ENCODE assay signal across 8 cellular contexts in the genomic region with DNA sequence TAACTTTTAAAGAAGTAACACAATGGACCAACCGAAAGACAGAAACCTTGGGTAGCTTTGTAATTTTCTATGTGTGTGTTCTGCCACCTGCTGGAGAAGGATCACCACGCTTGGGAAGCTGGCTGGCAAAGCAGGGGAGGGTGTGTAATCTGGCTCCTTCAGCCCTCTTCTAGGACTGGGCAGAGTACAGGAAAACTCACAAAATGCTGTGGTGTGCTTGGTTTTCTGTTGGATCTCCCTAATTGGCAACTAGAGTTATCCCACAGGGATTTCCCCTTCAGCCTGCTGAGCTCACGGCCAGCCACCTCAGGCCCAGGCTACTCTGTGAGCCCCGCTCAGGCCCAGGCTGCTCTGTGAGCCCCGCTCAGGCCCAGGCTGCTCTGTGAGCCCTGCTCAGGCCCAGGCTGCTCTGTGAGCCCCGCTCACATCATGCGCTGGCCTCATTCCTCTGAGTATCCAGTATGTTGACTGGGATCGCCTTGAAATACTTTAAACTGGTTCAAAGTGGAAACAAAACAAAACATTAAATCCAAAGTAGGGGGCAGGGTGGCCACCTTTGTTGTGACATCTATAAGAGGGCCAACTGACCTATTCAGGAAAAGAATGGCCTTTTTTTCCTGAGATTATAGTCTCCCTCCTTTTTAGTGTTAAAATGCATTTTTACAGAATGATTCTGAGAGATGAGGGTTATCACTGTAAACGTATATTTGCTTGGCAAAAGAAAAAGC. TPM values are rescaled to one million over a fixed set of nuclear protein-coding genes. Genes with fewer than 3 reads are reported as not detected.
A peak's percentile ranks its signal among the peaks of the same experiment; 100 is the strongest.
DNase-seq lines count a peak whose midpoint lies in the region; ATAC-seq and TF ChIP-seq lines count a peak whose summit lies in the region.

No MANE protein-coding gene starts in this region.

- no peaks in the 10 kb centered on the region for H3K27me3 Mint-ChIP-seq in CD8-positive, alpha-beta T cell (ENCODE audit: low read depth)
- no peaks in the 10 kb centered on the region for H3K27me3 Mint-ChIP-seq in type B pancreatic cell

- no peak overlapping the region for H3K4me3 Mint-ChIP-seq in CD8-positive, alpha-beta T cell
- H3K4me3 Mint-ChIP-seq in type B pancreatic cell = no peak overlapping the region

- no peaks in the 10 kb centered on the region for H3K4me1 ChIP-seq in CD8-positive, alpha-beta T cell (ENCODE audit: insufficient read depth, low read length)
- H3K4me1 ChIP-seq in Peyer's patch = peaks cover 0 to 21% (median 0%) of the 10 kb centered on the region in 4 donors
- H3K4me1 ChIP-seq in gastroesophageal sphincter = peaks cover 0 to 74% (median 3%) of the 10 kb centered on the region in 3 donors

- H3K36me3 ChIP-seq in CD8-positive, alpha-beta T cell (ENCODE audit: insufficient read depth, low read length) = no peaks in the 10 kb centered on the region
- H3K36me3 ChIP-seq in Peyer's patch = no peaks in the 10 kb centered on the region
- H3K36me3 ChIP-seq in gastroesophageal sphincter = no peaks in the 10 kb centered on the region

- H3K27me3 ChIP-seq in CD8-positive, alpha-beta T cell (ENCODE audit: insufficient read depth, low read length) = no peaks in the 10 kb centered on the region
- H3K27me3 ChIP-seq in Peyer's patch = no peaks in the 10 kb centered on the region
- no peaks in the 10 kb centered on the region for H3K27me3 ChIP-seq in gastroesophageal sphincter

- peak; percentile 57 for TF ChIP-seq CTCF in CD8-positive, alpha-beta T cell (IDR thresholded peaks at IDR 0.05)
- TF ChIP-seq CTCF in Peyer's patch (IDR thresholded peaks at IDR 0.05) = peak; percentile 20 to 82 (median 72)
- peak; percentile 61 to 84 (median 80) for TF ChIP-seq CTCF in gastroesophageal sphincter (IDR thresholded peaks at IDR 0.05)
- peak in 1 of 3 donors; percentile 61 for TF ChIP-seq CTCF in omental fat pad (IDR thresholded peaks at IDR 0.05)
- peak; percentile 88 for TF ChIP-seq CTCF in type B pancreatic cell (conservative IDR thresholded peaks at IDR 0.05)

- peak; percentile 7 to 58 (median 41) for DNase-seq in CD8-positive, alpha-beta T cell
- peak; percentile 37 for DNase-seq in HuH-7 (ENCODE audit: low spot score)
- peak; percentile 28 to 78 (median 63) for DNase-seq in Peyer's patch
- peak; percentile 19 for DNase-seq in activated gamma-delta T cell treated with anti-CD3 and anti-CD28 coated beads, Interleukin-2, amount 50 U/mL, for 16 hours (ENCODE audit: low read depth)
- DNase-seq in omental fat pad (ENCODE audit: low spot score) = peak; percentile 41
- no peak for DNase-seq in type B pancreatic cell (ENCODE audit: extremely low spot score, unreplicated experiment)

- H3K27ac ChIP-seq in CD8-positive, alpha-beta T cell (ENCODE audit: low read depth, low read length) = no peak overlapping the region
- no peak overlapping the region for H3K27ac ChIP-seq in Peyer's patch
- H3K27ac ChIP-seq in gastroesophageal sphincter = peak overlapping the region; percentile 20 to 78 (median 66)

- CTCF ChIA-PET in CD8-positive, alpha-beta T cell (lab: Charles Lee) = interaction anchor here (0.7 to 6.4 kb wide), 25 partner anchors 9 to 835 kb away, joined by 3 to 247 read pairs (median 4); partner anchors contain the start of genes ARHGAP5, HEATR5A and RNU6-8

- no peak for TF ChIP-seq POLR2A in Peyer's patch (IDR thresholded peaks at IDR 0.05)
- no peak for TF ChIP-seq POLR2A in gastroesophageal sphincter (IDR thresholded peaks at IDR 0.05)

- no peaks in the 10 kb centered on the region for H3K9me3 ChIP-seq in CD8-positive, alpha-beta T cell (ENCODE audit: low read length)
- H3K9me3 ChIP-seq in Peyer's patch (no peaks in the 10 kb centered on the region), gastroesophageal sphincter (no peaks in the 10 kb centered on the region)

- intact Hi-C loops in CD8-positive, alpha-beta T cell (cut with DNase I, micrococcal nuclease) = loop anchor here in 1 of 2 experiments (1.0 to 5.0 kb wide), 3 partner anchors 53 to 744 kb away; partner anchors contain the start of genes RNU6-7 and RNU6-8

- no peaks in the 10 kb centered on the region for H3K36me3 Mint-ChIP-seq in CD8-positive, alpha-beta T cell
- H3K36me3 Mint-ChIP-seq in type B pancreatic cell = no peaks in the 10 kb centered on the region

- no peak overlapping the region for H3K4me3 ChIP-seq in CD8-positive, alpha-beta T cell (ENCODE audit: low read depth, low read length)
- H3K4me3 ChIP-seq in Peyer's patch (no peak overlapping the region), gastroesophageal sphincter (no peak overlapping the region)

- H3K27ac Mint-ChIP-seq in CD8-positive, alpha-beta T cell = no peak overlapping the region
- H3K27ac Mint-ChIP-seq in type B pancreatic cell = no peak overlapping the region

- POLR2A ChIA-PET in CD8-positive, alpha-beta T cell (lab: Charles Lee) = no interaction called here

- peak; percentile 67 for ATAC-seq in CD8-positive, alpha-beta T cell
- peak; percentile 42 for ATAC-seq in GM19463 (IDR thresholded peaks at IDR 0.05; ENCODE audit: unreplicated experiment)
- ATAC-seq in gastroesophageal sphincter = peak; percentile 85
- peak; percentile 82 for ATAC-seq in omental fat pad (ENCODE audit: low FRiP score)

- H3K4me1 Mint-ChIP-seq in CD8-positive, alpha-beta T cell (ENCODE audit: low read depth) = peaks cover 6% of the 10 kb centered on the region
- peaks cover 20% of the 10 kb centered on the region for H3K4me1 Mint-ChIP-seq in type B pancreatic cell (ENCODE audit: unreplicated experiment)

- WGBS in gastroesophageal sphincter (ENCODE audit: low coverage in 1 of 2), 2 donors = 26 to 83% methylated on average over 3 to 6 of the region's 9 CpGs

- no peak for TF ChIP-seq EP300 in gastroesophageal sphincter (IDR thresholded peaks at IDR 0.05)

- H3K9me3 Mint-ChIP-seq in CD8-positive, alpha-beta T cell = no peaks in the 10 kb centered on the region
- H3K9me3 Mint-ChIP-seq in type B pancreatic cell = no peaks in the 10 kb centered on the region

RNA-seq across cellular contexts. Expression of gene RNU6-8, which starts 52.0 kb away (rescaled TPM):
- total RNA-seq in CD8-positive, alpha-beta T cell = not detected
- total RNA-seq in Peyer's patch = not detected
- total RNA-seq in gastroesophageal sphincter = not detected
- total RNA-seq in omental fat pad = not detected
- total RNA-seq in type B pancreatic cell (ENCODE audit: low replicate concordance) = not detected in 2 replicates

RNA-seq across cellular contexts. Expression of gene RNU6-7, which starts 53.3 kb away (rescaled TPM):
- total RNA-seq in CD8-positive, alpha-beta T cell = not detected
- not detected for total RNA-seq in Peyer's patch
- total RNA-seq in gastroesophageal sphincter = not detected
- not detected for total RNA-seq in omental fat pad
- not detected in 2 replicates for total RNA-seq in type B pancreatic cell (ENCODE audit: low replicate concordance)

Comparison
In these comparisons a context has a peak if more than half of its experiments do, and no peak if none do; other contexts are left out.
1. H3K27ac ChIP-seq: peak in gastroesophageal sphincter (4 of 4); none in CD8-positive, alpha-beta T cell (single experiment) and Peyer's patch (0 of 4).
2. Peak in every context shown above with its lines, with median percentiles within 50 percentile points of each other: ATAC-seq.